In the genomic region with DNA sequence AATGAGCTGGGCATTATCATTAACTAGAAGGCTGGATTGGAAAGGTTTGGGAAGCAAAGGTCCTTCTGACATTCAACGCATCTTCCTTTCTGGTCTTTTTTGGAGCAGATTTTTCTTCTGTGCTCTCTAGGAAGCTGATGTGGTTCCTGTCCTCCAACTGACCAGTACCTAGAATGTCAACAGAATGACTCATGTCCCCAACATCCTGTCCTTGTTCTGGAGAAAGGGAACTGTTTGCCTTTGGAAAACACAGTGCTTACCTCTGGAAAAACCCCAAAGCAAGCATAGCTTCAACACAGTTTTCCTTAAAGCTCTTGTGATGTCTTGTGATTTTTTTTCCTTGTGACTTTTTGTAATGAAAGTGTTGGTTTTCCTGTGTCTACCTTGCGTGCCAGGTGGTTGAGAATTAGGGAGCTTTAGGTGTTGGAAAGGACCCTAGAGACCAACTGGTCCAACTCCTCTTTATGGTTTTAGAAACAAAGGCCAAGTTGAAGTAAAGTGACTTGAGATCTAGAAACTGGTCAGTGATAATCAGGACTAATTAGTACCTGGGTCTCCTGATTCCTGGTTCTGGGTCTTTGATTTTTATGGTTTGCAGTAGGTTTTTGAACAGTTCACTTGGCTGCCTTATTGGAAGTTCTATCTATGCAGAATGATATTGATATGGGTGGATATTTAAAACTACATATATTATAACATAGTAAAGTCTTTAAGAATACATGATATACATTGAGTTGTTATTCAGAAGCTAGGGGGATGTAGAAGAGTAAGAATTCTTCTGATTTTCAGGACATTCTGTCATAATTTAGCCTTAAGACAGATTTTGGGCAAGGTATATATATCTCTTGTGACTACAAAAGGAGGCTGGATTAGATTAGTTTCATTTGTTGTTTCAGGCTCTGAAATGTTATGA, we compare ENCODE assay signal across 1 cellular context.
A peak's percentile ranks its signal among the peaks of the same experiment; 100 is the strongest.
TF ChIP-seq lines count a peak whose summit lies in the region.

No MANE protein-coding gene starts in this region.

TF ChIP-seq in HepG2, 621 proteins besides CTCF, POLR2A, EP300 and RAD21 (continued from another document and continues in another):
- TF ChIP-seq, protein P1, sequence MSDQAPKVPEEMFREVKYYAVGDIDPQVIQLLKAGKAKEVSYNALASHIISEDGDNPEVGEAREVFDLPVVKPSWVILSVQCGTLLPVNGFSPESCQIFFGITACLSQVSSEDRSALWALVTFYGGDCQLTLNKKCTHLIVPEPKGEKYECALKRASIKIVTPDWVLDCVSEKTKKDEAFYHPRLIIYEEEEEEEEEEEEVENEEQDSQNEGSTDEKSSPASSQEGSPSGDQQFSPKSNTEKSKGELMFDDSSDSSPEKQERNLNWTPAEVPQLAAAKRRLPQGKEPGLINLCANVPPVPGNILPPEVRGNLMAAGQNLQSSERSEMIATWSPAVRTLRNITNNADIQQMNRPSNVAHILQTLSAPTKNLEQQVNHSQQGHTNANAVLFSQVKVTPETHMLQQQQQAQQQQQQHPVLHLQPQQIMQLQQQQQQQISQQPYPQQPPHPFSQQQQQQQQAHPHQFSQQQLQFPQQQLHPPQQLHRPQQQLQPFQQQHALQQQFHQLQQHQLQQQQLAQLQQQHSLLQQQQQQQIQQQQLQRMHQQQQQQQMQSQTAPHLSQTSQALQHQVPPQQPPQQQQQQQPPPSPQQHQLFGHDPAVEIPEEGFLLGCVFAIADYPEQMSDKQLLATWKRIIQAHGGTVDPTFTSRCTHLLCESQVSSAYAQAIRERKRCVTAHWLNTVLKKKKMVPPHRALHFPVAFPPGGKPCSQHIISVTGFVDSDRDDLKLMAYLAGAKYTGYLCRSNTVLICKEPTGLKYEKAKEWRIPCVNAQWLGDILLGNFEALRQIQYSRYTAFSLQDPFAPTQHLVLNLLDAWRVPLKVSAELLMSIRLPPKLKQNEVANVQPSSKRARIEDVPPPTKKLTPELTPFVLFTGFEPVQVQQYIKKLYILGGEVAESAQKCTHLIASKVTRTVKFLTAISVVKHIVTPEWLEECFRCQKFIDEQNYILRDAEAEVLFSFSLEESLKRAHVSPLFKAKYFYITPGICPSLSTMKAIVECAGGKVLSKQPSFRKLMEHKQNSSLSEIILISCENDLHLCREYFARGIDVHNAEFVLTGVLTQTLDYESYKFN (CRISPR knock-in tag; conservative IDR thresholded peaks at IDR 0.05): peak; percentile 92
- TF ChIP-seq ZSCAN30 (CRISPR knock-in tag; IDR thresholded peaks at IDR 0.05) (no peak), HHEX (CRISPR knock-in tag; IDR thresholded peaks at IDR 0.05) (peak; percentile 55; the same call in 1 of the 2 replicates), ZSCAN29 (CRISPR knock-in tag; conservative IDR thresholded peaks at IDR 0.05) (peak; percentile 79; the same call in 1 of the 2 replicates), CEBPG (CRISPR knock-in tag; IDR thresholded peaks at IDR 0.05) (peak; percentile 60), JUN (CRISPR knock-in tag; IDR thresholded peaks at IDR 0.05) (peak; percentile 99), ZNF792 (CRISPR knock-in tag; IDR thresholded peaks at IDR 0.05) (peak; percentile 77; the same call in 1 of the 2 replicates), POGZ (CRISPR knock-in tag; IDR thresholded peaks at IDR 0.05) (peak; percentile 99), KLF16 (CRISPR knock-in tag; IDR thresholded peaks at IDR 0.05) (peak in 1 of 2 experiments; percentile 86; a peak in 2 of 4 replicates), ZNF274 (CRISPR knock-in tag; IDR thresholded peaks at IDR 0.05) (no peak), ZNF607 (CRISPR knock-in tag; IDR thresholded peaks at IDR 0.05; ENCODE audit: borderline replicate concordance) (no peak), SNAPC2 (CRISPR knock-in tag; IDR thresholded peaks at IDR 0.05) (0 out of 2 replicates have a peak, but pooled peaks have one; percentile 35), ZKSCAN8 (CRISPR knock-in tag; IDR thresholded peaks at IDR 0.05; ENCODE audit: borderline replicate concordance) (peak; percentile 91; the same call in 1 of the 2 replicates), MEIS2 (CRISPR knock-in tag; IDR thresholded peaks at IDR 0.05) (0 out of 2 replicates have a peak, but pooled peaks have one; percentile 26), SAFB2 (CRISPR knock-in tag; IDR thresholded peaks at IDR 0.05; ENCODE audit: borderline replicate concordance, low read depth) (no peak), NFKBIZ (CRISPR knock-in tag; IDR thresholded peaks at IDR 0.05) (peak; percentile 63), MAFF (IDR thresholded peaks at IDR 0.05; ENCODE audit: low read depth, low read length) (0 out of 2 replicates have a peak, but pooled peaks have one; percentile 44), ZNF619 (CRISPR knock-in tag; IDR thresholded peaks at IDR 0.05) (no peak), ZNF850 (CRISPR knock-in tag; conservative IDR thresholded peaks at IDR 0.05) (no peak), ZNF337 (CRISPR knock-in tag; IDR thresholded peaks at IDR 0.05; ENCODE audit: borderline replicate concordance, low read depth) (no peak), MAF1 (CRISPR knock-in tag; IDR thresholded peaks at IDR 0.05; ENCODE audit: borderline replicate concordance) (no peak), GABPB1 (CRISPR knock-in tag; IDR thresholded peaks at IDR 0.05) (peak; percentile 67), SMAD3 (CRISPR knock-in tag; IDR thresholded peaks at IDR 0.05) (peak; percentile 89), JARID2 (CRISPR knock-in tag; IDR thresholded peaks at IDR 0.05; ENCODE audit: insufficient replicate concordance) (no peak), EZH2 (conservative IDR thresholded peaks at IDR 0.05; ENCODE audit: low read depth, low read length) (no peak), IKZF1 (IDR thresholded peaks at IDR 0.05) (no peak), ZNF550 (CRISPR knock-in tag; IDR thresholded peaks at IDR 0.05; ENCODE audit: borderline replicate concordance) (no peak), HDAC1 (CRISPR knock-in tag; IDR thresholded peaks at IDR 0.05) (peak; percentile 91), KLF11 (CRISPR knock-in tag; IDR thresholded peaks at IDR 0.05) (peak; percentile 51; the same call in 1 of the 2 replicates), SRY (CRISPR knock-in tag; IDR thresholded peaks at IDR 0.05) (no peak), DPF2 (CRISPR knock-in tag; IDR thresholded peaks at IDR 0.05; ENCODE audit: borderline replicate concordance, low read depth) (peak; percentile 96), SP2 (CRISPR knock-in tag; IDR thresholded peaks at IDR 0.05) (no peak), ZNF839 (CRISPR knock-in tag; IDR thresholded peaks at IDR 0.05; ENCODE audit: borderline replicate concordance) (no peak), ZNF552 (CRISPR knock-in tag; IDR thresholded peaks at IDR 0.05; ENCODE audit: borderline replicate concordance) (no peak), MAFG (CRISPR knock-in tag; IDR thresholded peaks at IDR 0.05) (no peak), CCAR2 (optimal IDR thresholded peaks at IDR 0.05; ENCODE audit: low read depth, low read length) (no peak), ZNF776 (CRISPR knock-in tag; IDR thresholded peaks at IDR 0.05) (no peak), TMF1 (CRISPR knock-in tag; IDR thresholded peaks at IDR 0.05; ENCODE audit: low read depth) (no peak)
- TF ChIP-seq, protein P2, sequence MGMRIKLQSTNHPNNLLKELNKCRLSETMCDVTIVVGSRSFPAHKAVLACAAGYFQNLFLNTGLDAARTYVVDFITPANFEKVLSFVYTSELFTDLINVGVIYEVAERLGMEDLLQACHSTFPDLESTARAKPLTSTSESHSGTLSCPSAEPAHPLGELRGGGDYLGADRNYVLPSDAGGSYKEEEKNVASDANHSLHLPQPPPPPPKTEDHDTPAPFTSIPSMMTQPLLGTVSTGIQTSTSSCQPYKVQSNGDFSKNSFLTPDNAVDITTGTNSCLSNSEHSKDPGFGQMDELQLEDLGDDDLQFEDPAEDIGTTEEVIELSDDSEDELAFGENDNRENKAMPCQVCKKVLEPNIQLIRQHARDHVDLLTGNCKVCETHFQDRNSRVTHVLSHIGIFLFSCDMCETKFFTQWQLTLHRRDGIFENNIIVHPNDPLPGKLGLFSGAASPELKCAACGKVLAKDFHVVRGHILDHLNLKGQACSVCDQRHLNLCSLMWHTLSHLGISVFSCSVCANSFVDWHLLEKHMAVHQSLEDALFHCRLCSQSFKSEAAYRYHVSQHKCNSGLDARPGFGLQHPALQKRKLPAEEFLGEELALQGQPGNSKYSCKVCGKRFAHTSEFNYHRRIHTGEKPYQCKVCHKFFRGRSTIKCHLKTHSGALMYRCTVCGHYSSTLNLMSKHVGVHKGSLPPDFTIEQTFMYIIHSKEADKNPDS (CRISPR knock-in tag; IDR thresholded peaks at IDR 0.05): no peak
- TF ChIP-seq, protein P3, sequence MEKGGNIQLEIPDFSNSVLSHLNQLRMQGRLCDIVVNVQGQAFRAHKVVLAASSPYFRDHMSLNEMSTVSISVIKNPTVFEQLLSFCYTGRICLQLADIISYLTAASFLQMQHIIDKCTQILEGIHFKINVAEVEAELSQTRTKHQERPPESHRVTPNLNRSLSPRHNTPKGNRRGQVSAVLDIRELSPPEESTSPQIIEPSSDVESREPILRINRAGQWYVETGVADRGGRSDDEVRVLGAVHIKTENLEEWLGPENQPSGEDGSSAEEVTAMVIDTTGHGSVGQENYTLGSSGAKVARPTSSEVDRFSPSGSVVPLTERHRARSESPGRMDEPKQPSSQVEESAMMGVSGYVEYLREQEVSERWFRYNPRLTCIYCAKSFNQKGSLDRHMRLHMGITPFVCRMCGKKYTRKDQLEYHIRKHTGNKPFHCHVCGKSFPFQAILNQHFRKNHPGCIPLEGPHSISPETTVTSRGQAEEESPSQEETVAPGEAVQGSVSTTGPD (CRISPR knock-in tag; IDR thresholded peaks at IDR 0.05): no peak
- TF ChIP-seq, protein P4, sequence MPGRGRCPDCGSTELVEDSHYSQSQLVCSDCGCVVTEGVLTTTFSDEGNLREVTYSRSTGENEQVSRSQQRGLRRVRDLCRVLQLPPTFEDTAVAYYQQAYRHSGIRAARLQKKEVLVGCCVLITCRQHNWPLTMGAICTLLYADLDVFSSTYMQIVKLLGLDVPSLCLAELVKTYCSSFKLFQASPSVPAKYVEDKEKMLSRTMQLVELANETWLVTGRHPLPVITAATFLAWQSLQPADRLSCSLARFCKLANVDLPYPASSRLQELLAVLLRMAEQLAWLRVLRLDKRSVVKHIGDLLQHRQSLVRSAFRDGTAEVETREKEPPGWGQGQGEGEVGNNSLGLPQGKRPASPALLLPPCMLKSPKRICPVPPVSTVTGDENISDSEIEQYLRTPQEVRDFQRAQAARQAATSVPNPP (CRISPR knock-in tag; IDR thresholded peaks at IDR 0.05): 0 out of 2 replicates have a peak, but pooled peaks have one; percentile 38
- TF ChIP-seq, protein P5, sequence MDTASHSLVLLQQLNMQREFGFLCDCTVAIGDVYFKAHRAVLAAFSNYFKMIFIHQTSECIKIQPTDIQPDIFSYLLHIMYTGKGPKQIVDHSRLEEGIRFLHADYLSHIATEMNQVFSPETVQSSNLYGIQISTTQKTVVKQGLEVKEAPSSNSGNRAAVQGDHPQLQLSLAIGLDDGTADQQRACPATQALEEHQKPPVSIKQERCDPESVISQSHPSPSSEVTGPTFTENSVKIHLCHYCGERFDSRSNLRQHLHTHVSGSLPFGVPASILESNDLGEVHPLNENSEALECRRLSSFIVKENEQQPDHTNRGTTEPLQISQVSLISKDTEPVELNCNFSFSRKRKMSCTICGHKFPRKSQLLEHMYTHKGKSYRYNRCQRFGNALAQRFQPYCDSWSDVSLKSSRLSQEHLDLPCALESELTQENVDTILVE (CRISPR knock-in tag; IDR thresholded peaks at IDR 0.05): peak; percentile 80
- TF ChIP-seq, protein P6, sequence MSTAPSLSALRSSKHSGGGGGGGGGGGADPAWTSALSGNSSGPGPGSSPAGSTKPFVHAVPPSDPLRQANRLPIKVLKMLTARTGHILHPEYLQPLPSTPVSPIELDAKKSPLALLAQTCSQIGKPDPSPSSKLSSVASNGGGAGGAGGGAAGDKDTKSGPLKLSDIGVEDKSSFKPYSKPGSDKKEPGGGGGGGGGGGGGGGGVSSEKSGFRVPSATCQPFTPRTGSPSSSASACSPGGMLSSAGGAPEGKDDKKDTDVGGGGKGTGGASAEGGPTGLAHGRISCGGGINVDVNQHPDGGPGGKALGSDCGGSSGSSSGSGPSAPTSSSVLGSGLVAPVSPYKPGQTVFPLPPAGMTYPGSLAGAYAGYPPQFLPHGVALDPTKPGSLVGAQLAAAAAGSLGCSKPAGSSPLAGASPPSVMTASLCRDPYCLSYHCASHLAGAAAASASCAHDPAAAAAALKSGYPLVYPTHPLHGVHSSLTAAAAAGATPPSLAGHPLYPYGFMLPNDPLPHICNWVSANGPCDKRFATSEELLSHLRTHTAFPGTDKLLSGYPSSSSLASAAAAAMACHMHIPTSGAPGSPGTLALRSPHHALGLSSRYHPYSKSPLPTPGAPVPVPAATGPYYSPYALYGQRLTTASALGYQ (CRISPR knock-in tag; IDR thresholded peaks at IDR 0.05): no peak; the same call in 1 of the 2 replicates
- TF ChIP-seq, protein P7, sequence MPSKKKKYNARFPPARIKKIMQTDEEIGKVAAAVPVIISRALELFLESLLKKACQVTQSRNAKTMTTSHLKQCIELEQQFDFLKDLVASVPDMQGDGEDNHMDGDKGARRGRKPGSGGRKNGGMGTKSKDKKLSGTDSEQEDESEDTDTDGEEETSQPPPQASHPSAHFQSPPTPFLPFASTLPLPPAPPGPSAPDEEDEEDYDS (CRISPR knock-in tag; IDR thresholded peaks at IDR 0.05): peak; percentile 65
- TF ChIP-seq, protein P8, sequence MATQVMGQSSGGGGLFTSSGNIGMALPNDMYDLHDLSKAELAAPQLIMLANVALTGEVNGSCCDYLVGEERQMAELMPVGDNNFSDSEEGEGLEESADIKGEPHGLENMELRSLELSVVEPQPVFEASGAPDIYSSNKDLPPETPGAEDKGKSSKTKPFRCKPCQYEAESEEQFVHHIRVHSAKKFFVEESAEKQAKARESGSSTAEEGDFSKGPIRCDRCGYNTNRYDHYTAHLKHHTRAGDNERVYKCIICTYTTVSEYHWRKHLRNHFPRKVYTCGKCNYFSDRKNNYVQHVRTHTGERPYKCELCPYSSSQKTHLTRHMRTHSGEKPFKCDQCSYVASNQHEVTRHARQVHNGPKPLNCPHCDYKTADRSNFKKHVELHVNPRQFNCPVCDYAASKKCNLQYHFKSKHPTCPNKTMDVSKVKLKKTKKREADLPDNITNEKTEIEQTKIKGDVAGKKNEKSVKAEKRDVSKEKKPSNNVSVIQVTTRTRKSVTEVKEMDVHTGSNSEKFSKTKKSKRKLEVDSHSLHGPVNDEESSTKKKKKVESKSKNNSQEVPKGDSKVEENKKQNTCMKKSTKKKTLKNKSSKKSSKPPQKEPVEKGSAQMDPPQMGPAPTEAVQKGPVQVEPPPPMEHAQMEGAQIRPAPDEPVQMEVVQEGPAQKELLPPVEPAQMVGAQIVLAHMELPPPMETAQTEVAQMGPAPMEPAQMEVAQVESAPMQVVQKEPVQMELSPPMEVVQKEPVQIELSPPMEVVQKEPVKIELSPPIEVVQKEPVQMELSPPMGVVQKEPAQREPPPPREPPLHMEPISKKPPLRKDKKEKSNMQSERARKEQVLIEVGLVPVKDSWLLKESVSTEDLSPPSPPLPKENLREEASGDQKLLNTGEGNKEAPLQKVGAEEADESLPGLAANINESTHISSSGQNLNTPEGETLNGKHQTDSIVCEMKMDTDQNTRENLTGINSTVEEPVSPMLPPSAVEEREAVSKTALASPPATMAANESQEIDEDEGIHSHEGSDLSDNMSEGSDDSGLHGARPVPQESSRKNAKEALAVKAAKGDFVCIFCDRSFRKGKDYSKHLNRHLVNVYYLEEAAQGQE (IDR thresholded peaks at IDR 0.05; ENCODE audit: borderline replicate concordance in 1 of 2, low read depth in 1 of 2, low read length in 2 of 2): peak in 1 of 2 experiments; percentile 65; a peak in 1 of 4 replicates
